31 cellular contexts compared by ENCODE assay signal in genomic region chr19:3071764-3072163, GRCh38. TPM values are rescaled to one million over a fixed set of nuclear protein-coding genes. Genes with fewer than 3 reads are reported as not detected.
A peak's percentile ranks its signal among the peaks of the same experiment; 100 is the strongest.
DNase-seq lines count a peak whose midpoint lies in the region; ATAC-seq and TF ChIP-seq lines count a peak whose summit lies in the region.
"Had no signal": no experiment of that assay in that cellular context is flagged by ENCODE, and none has a peak within 500 bp of the region (broad histone marks: within the 10 kb centered on the region; RNA-seq: fewer than 3 reads in every experiment).

No MANE protein-coding gene starts in this region.

- H3K36me3 Mint-ChIP-seq in T-helper 17 cell (ENCODE audit: low read depth): no peaks in the 10 kb centered on the region
- H3K36me3 Mint-ChIP-seq: activated CD4-positive, alpha-beta memory T cell treated with anti-CD3 and anti-CD28 coated beads for 36 hours; activated naive CD4-positive, alpha-beta T cell treated with anti-CD3 and anti-CD28 coated beads, Interleukin-2, amount 50 U/mL, for 24 hours; naive thymus-derived CD8-positive, alpha-beta T cell had no signal

- H3K27ac ChIP-seq in osteoblast (ENCODE audit: low read depth, low read length) (no peak overlapping the region), upper lobe of right lung (no peak overlapping the region), left lung (no peak overlapping the region)
- H3K27ac ChIP-seq: BLaER1, brain microvascular endothelial cell, heart left ventricle, testis, vagina had no signal

- H2AFZ ChIP-seq in osteoblast (ENCODE audit: low read length): no peak overlapping the region

- H3K27me3 Mint-ChIP-seq in T-helper 17 cell: no peaks in the 10 kb centered on the region
- H3K27me3 Mint-ChIP-seq: activated CD4-positive, alpha-beta memory T cell treated with anti-CD3 and anti-CD28 coated beads for 36 hours; activated naive CD4-positive, alpha-beta T cell treated with anti-CD3 and anti-CD28 coated beads, Interleukin-2, amount 50 U/mL, for 24 hours; activated T-helper 17 cell treated with anti-CD3 and anti-CD28 coated beads, Interleukin-2, amount 50 U/mL, for 72 hours; naive thymus-derived CD8-positive, alpha-beta T cell had no signal

- no peak overlapping the region for H3K4me3 ChIP-seq in osteoblast (ENCODE audit: insufficient read depth, low read length)
- no peak overlapping the region for H3K4me3 ChIP-seq in upper lobe of right lung
- H3K4me3 ChIP-seq in left lung: no peak overlapping the region
- H3K4me3 ChIP-seq: BLaER1, dorsolateral prefrontal cortex, esophagus muscularis mucosa, heart left ventricle, testis, vagina had no signal

- TF ChIP-seq CTCF in osteoblast (IDR thresholded peaks at IDR 0.05; ENCODE audit: extremely low read depth, low read depth, low read length) (no peak), upper lobe of right lung (IDR thresholded peaks at IDR 0.05) (no peak), left lung (IDR thresholded peaks at IDR 0.05) (no peak)

- H3K4me1 ChIP-seq in osteoblast (ENCODE audit: insufficient read depth, low read length) (peaks cover 9% of the 10 kb centered on the region), upper lobe of right lung (peaks cover 3% of the 10 kb centered on the region), left lung (peaks cover 0 to 7% of the 10 kb centered on the region in 2 donors)

- H3K4me3 Mint-ChIP-seq in T-helper 17 cell: peak overlapping the region; percentile 45
- H3K4me3 Mint-ChIP-seq: activated CD4-positive, alpha-beta memory T cell treated with anti-CD3 and anti-CD28 coated beads for 36 hours; activated naive CD4-positive, alpha-beta T cell treated with anti-CD3 and anti-CD28 coated beads, Interleukin-2, amount 50 U/mL, for 24 hours; activated T-helper 17 cell treated with anti-CD3 and anti-CD28 coated beads, Interleukin-2, amount 50 U/mL, for 72 hours; naive thymus-derived CD8-positive, alpha-beta T cell had no signal

- DNase-seq in DMS 273 treated with DMSO at 0.1 percent for 48 hours (lab: John Stamatoyannopoulos, UW) (peak; percentile 63), NCI-H2171 treated with DMSO at 0.1 percent for 48 hours (lab: John Stamatoyannopoulos, UW) (peak; percentile 84), T-helper 17 cell (no peak), osteoblast (ENCODE audit: insufficient read length, low spot score, missing footprints) (peak; percentile 25), upper lobe of right lung (no peak), pons (ENCODE audit: low spot score) (no peak), left lung (no peak)
- DNase-seq: ACHN; activated CD4-positive, alpha-beta memory T cell treated with anti-CD3 and anti-CD28 coated beads for 36 hours; activated CD4-positive, alpha-beta T cell treated with anti-CD3 and anti-CD28 coated beads for 1 hour; amniotic stem cell; brain microvascular endothelial cell; dorsolateral prefrontal cortex; foreskin fibroblast; HCEC 1CT; heart left ventricle; Karpas-422; midbrain; naive thymus-derived CD8-positive, alpha-beta T cell; NCI-H1417; NCI-H510A; NK-92 treated with Interleukin-12 subunit alpha and Interleukin-12 subunit beta, amount 100 ng/mL, for 24 hours; nucleus accumbens; stimulated activated naive CD4-positive, alpha-beta T cell treated with Interleukin-2 at 50 U/mL for 16 hours; testis had no signal

- intact Hi-C loops in upper lobe of right lung (cut with DNase I) (no loop called here), left lung (cut with DNase I) (no loop called here)

- H3K9me3 ChIP-seq in T-helper 17 cell (ENCODE audit: control insufficient read depth, low read length, poor library complexity, severe bottlenecking) (no peaks in the 10 kb centered on the region), osteoblast (ENCODE audit: low read depth, low read length) (no peaks in the 10 kb centered on the region), upper lobe of right lung (no peaks in the 10 kb centered on the region), left lung (no peaks in the 10 kb centered on the region)
- H3K9me3 ChIP-seq: BLaER1, esophagus muscularis mucosa, heart left ventricle, testis, vagina had no signal

- no peaks in the 10 kb centered on the region for H3K27me3 ChIP-seq in osteoblast (ENCODE audit: insufficient read depth, low read length)
- no peaks in the 10 kb centered on the region for H3K27me3 ChIP-seq in upper lobe of right lung
- no peaks in the 10 kb centered on the region for H3K27me3 ChIP-seq in left lung
- H3K27me3 ChIP-seq: BLaER1, brain microvascular endothelial cell, dorsolateral prefrontal cortex, esophagus muscularis mucosa, heart left ventricle, testis, vagina had no signal

- H3K4me2 ChIP-seq in osteoblast (ENCODE audit: insufficient read depth, low read length): no peak overlapping the region
- H3K4me2 ChIP-seq: BLaER1 had no signal

- peaks cover 5% of the 10 kb centered on the region for H3K4me1 Mint-ChIP-seq in T-helper 17 cell
- H3K4me1 Mint-ChIP-seq: activated T-helper 17 cell treated with anti-CD3 and anti-CD28 coated beads, Interleukin-2, amount 50 U/mL, for 72 hours had no signal

- H3K27ac Mint-ChIP-seq in T-helper 17 cell: no peak overlapping the region
- H3K27ac Mint-ChIP-seq: activated CD4-positive, alpha-beta memory T cell treated with anti-CD3 and anti-CD28 coated beads for 36 hours; activated naive CD4-positive, alpha-beta T cell treated with anti-CD3 and anti-CD28 coated beads, Interleukin-2, amount 50 U/mL, for 24 hours; activated T-helper 17 cell treated with anti-CD3 and anti-CD28 coated beads, Interleukin-2, amount 50 U/mL, for 72 hours had no signal

- no peaks in the 10 kb centered on the region for H3K79me2 ChIP-seq in osteoblast (ENCODE audit: insufficient read depth, low read length)

- no peaks in the 10 kb centered on the region for H4K20me1 ChIP-seq in osteoblast (ENCODE audit: insufficient read depth, low read length)
- H4K20me1 ChIP-seq: BLaER1 had no signal

- no peaks in the 10 kb centered on the region for H3K36me3 ChIP-seq in osteoblast (ENCODE audit: insufficient read depth, low read length)
- no peaks in the 10 kb centered on the region for H3K36me3 ChIP-seq in upper lobe of right lung
- no peaks in the 10 kb centered on the region for H3K36me3 ChIP-seq in left lung
- H3K36me3 ChIP-seq: BLaER1, brain microvascular endothelial cell, esophagus muscularis mucosa, heart left ventricle, vagina had no signal

- ATAC-seq in T-helper 17 cell: no peak
- ATAC-seq in upper lobe of right lung: no peak
- no peak for ATAC-seq in GM18520 (IDR thresholded peaks at IDR 0.05; ENCODE audit: unreplicated experiment)
- no peak for ATAC-seq in left lung
- ATAC-seq: activated T-helper 17 cell treated with anti-CD3 and anti-CD28 coated beads, Interleukin-2, amount 50 U/mL, for 72 hours; heart left ventricle; naive thymus-derived CD8-positive, alpha-beta T cell had no signal

RNA-seq across cellular contexts. Expression of gene TLE5, which starts 9.5 kb away (rescaled TPM):
- total RNA-seq in T-helper 17 cell (100 to 1,000 TPM; 869 to 906 TPM), osteoblast (209 and 211 TPM in 2 replicates), upper lobe of right lung (458 TPM), left lung (100 to 1,000 TPM; 335 to 409 TPM)

RNA-seq across cellular contexts. Expression of gene GNA11, which starts 22.4 kb away (rescaled TPM):
- total RNA-seq in T-helper 17 cell: 1 to 10 TPM in 1 of 2 donors, under 1 TPM in 1; 0.85 to 1.6 TPM
- 73.7 and 74.2 TPM in 2 replicates for total RNA-seq in osteoblast
- 66.3 TPM for total RNA-seq in upper lobe of right lung
- 10 to 100 TPM; 57.2 to 59.9 TPM for total RNA-seq in left lung

RNA-seq across cellular contexts. Expression of gene TLE2, which starts 42.7 kb away (rescaled TPM):
- total RNA-seq in T-helper 17 cell (10 to 100 TPM in 1 of 2 donors, 1 to 10 TPM in 1; 9.5 to 13.1 TPM), osteoblast (2.4 and 5.1 TPM in 2 replicates), upper lobe of right lung (58.6 TPM), left lung (10 to 100 TPM; 35.2 to 70.5 TPM)

Comparison
In these comparisons a context has a peak if more than half of its experiments do, and no peak if none do; other contexts are left out.
1. DNase-seq: peak in DMS 273 treated with DMSO at 0.1 percent for 48 hours (single experiment), NCI-H2171 treated with DMSO at 0.1 percent for 48 hours (single experiment) and osteoblast (single experiment); none in T-helper 17 cell (0 of 3), upper lobe of right lung (single experiment), pons (single experiment) and left lung (0 of 2).
2. RNA of gene GNA11, which starts 22.4 kb away (total RNA-seq): 73.7 to 74.2 TPM in osteoblast, 66.3 TPM in upper lobe of right lung (single experiment) and 57.2 to 59.9 TPM in left lung; 0.85 to 1.6 TPM in T-helper 17 cell; every median in the first group is over 10 times any median in the second.